23 cellular contexts compared by ENCODE assay signal in the genomic region with DNA sequence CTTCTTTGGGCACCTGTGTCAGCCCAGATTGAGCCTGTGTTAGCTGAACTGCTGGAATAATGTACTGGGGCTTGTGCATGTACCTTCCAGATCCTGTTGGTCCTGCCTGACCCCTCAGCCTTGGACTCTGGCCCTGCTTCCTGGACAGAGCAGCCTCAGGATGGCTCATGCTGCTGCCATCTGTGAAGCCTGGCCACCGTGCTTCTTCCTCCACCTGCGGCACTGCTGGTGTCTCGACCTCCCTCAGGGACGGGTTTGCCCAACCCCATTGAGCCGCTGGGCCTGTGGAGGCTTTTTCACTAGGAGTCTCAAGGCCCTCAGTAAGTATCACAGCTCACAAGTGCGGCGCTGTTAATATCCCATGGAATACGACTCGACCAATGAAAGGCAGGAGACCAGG.
"Had no signal": no experiment of that assay in that cellular context is flagged by ENCODE, and none has a peak within 500 bp of the region (broad histone marks: within the 10 kb centered on the region; RNA-seq: fewer than 3 reads in every experiment).

No MANE protein-coding gene starts in this region.

- H3K27me3 ChIP-seq: esophagus muscularis mucosa, foreskin keratinocyte, gastroesophageal sphincter, heart left ventricle, hepatocyte, left lung, right lobe of liver, testis, tibial artery had no signal

- H3K4me1 ChIP-seq: gastroesophageal sphincter, left lung, parathyroid adenoma, right lobe of liver, testis, tibial artery had no signal

- H3K9me3 ChIP-seq: esophagus muscularis mucosa, gastroesophageal sphincter, heart left ventricle, left lung, neutrophil, right lobe of liver, testis, tibial artery had no signal

- FAIRE-seq: endothelial cell of umbilical vein, small intestine had no signal

- H2AFZ ChIP-seq: hepatocyte, parathyroid adenoma had no signal

- H3K27ac ChIP-seq: coronary artery, esophagus muscularis mucosa, gastroesophageal sphincter, heart left ventricle, hepatocyte, left lung, neutrophil, parathyroid adenoma, right lobe of liver, testis, tibial artery had no signal

- H3K36me3 ChIP-seq: esophagus muscularis mucosa, gastroesophageal sphincter, heart left ventricle, left lung, neutrophil, right lobe of liver, tibial artery had no signal

- H3K4me3 ChIP-seq: coronary artery, esophagus muscularis mucosa, gastroesophageal sphincter, heart left ventricle, hepatocyte, left lung, right lobe of liver, testis, tibial artery had no signal

- ATAC-seq: foreskin keratinocyte; gastroesophageal sphincter; heart left ventricle; left cardiac atrium; left lung; natural killer cell; stimulated activated effector memory CD8-positive, alpha-beta T cell treated with anti-CD3 and anti-CD28 coated beads, Interleukin-12 subunit alpha, Interleukin-12 subunit beta, amount 100 ng/mL, for 72 hours; stimulated activated naive CD8-positive, alpha-beta T cell treated with anti-CD3 and anti-CD28 coated beads, Interleukin-15, Interleukin-2, amounts not matched to agents 100 U/mL and 50 U/mL, for 24 hours had no signal

- H3K4me2 ChIP-seq: hepatocyte had no signal

- DNase-seq: dermis blood vessel endothelial cell; effector memory CD4-positive, alpha-beta T cell; foreskin keratinocyte; heart left ventricle; left cardiac atrium; left lung; natural killer cell; right lobe of liver; stimulated activated CD4-positive, alpha-beta T cell treated with anti-CD3 and anti-CD28 coated beads, Interleukin-12 subunit alpha, Interleukin-12 subunit beta, amount 100 ng/mL, for 4 hours; stimulated activated CD4-positive, alpha-beta T cell treated with anti-CD3 and anti-CD28 coated beads, Interleukin-1b, Interleukin-23, amount 100 ng/mL, for 48 hours; stimulated activated CD4-positive, alpha-beta T cell treated with anti-CD3 and anti-CD28 coated beads, Interleukin-4, amount 100 ng/mL, for 1 hour; stimulated activated naive CD8-positive, alpha-beta T cell treated with anti-CD3 and anti-CD28 coated beads, Interleukin-15, Interleukin-2, amounts not matched to agents 100 U/mL and 50 U/mL, for 24 hours; testis; tibial artery had no signal

- H3K79me2 ChIP-seq: hepatocyte, parathyroid adenoma had no signal

- H3K9ac ChIP-seq: parathyroid adenoma had no signal
